Comparison of ENCODE assay signal across 8 cellular contexts in genomic region chr13:107866666-107867623, GRCh38.
DNase-seq lines count a peak whose midpoint lies in the region; ATAC-seq, FAIRE-seq and TF ChIP-seq lines count a peak whose summit lies in the region.

No MANE protein-coding gene starts in this region.

- H4K5ac ChIP-seq in H1 (ENCODE audit: insufficient read length, low read depth, low read length) = no peak overlapping the region

- no peak overlapping the region for H3K23ac ChIP-seq in H1 (ENCODE audit: insufficient read length)

- intact Hi-C loops in colonic mucosa (cut with DNase I) = no loop called here

- no peak overlapping the region for H3K27ac Mint-ChIP-seq in neural crest cell (ENCODE audit: unreplicated experiment)

- H4K20me1 ChIP-seq in H1 (replicated peaks in 1 of 2; ENCODE audit: control insufficient read depth in 1 of 2, insufficient read depth in 2 of 2, low read length in 2 of 2) = peaks cover 4 to 9% of the 10 kb centered on the region in 2 experiments

- no peak for FAIRE-seq in H1 (lab: Jason Lieb, UNC)

- peak overlapping the region; percentile 90 to 98 for H3K4me2 ChIP-seq in H1 (ENCODE audit: insufficient read depth in 1 of 2, low read depth in 2 of 2, low read length in 2 of 2)

- H2BK120ac ChIP-seq in H1 (replicated peaks; ENCODE audit: low read depth, low read length) = no peak overlapping the region

- no peak overlapping the region for H3K18ac ChIP-seq in H1 (ENCODE audit: extremely low read depth, low read length)

- H3K9me3 ChIP-seq in H1 (ENCODE audit: insufficient read depth in 2 of 2, low read depth in 1 of 2, low read length in 1 of 2) (no peaks in the 10 kb centered on the region), colonic mucosa (no peaks in the 10 kb centered on the region)

- 1% methylated on average over 22 of the region's 82 CpGs; no CpG with 5 or more reads in 1 of the 2 experiments for WGBS in H1 (ENCODE audit: extremely low coverage in 1 of 2, insufficient coverage in 1 of 2, insufficient read length in 1 of 2, insufficient replicate concordance in 2 of 2, low coverage in 1 of 2, low lambda C conversion rate in 2 of 2, missing lambda C conversion rate in 1 of 2), 2 experiments

- no peak overlapping the region for H2BK15ac ChIP-seq in H1 (ENCODE audit: low read length)

- H3K4me3 ChIP-seq in H1 (ENCODE audit: extremely low read depth in 1 of 4, insufficient read depth in 2 of 4, low read depth in 3 of 4, low read length in 4 of 4) (peak overlapping the region; percentile 75 to 85 (median 76)), colonic mucosa (no peak overlapping the region)

- peaks cover 21% of the 10 kb centered on the region for H3K4me1 Mint-ChIP-seq in neural crest cell

- no peak overlapping the region for H2BK12ac ChIP-seq in H1 (ENCODE audit: low read depth, low read length)

- TF ChIP-seq POLR2A in H1 (IDR thresholded peaks at IDR 0.05; ENCODE audit: control extremely low read depth in 1 of 2, low read depth in 2 of 2, low read length in 2 of 2) = no peak

- no peak for TF ChIP-seq RAD21 in H1 (IDR thresholded peaks at IDR 0.05 in 1 of 2, conservative IDR thresholded peaks at IDR 0.05 in 1 of 2; ENCODE audit: low read depth in 2 of 2, low read length in 2 of 2)

- no peak overlapping the region for H2BK5ac ChIP-seq in H1 (ENCODE audit: low read depth, low read length)

- no peak overlapping the region for H4K91ac ChIP-seq in H1 (replicated peaks; ENCODE audit: insufficient read length, low read length)

- no peak overlapping the region for H3K56ac ChIP-seq in H1 (replicated peaks; ENCODE audit: insufficient read length, low read depth, low read length)

- H3K4me1 ChIP-seq in H1 (replicated peaks in 1 of 4; ENCODE audit: control insufficient read depth in 3 of 4, insufficient read depth in 4 of 4, low read length in 3 of 4) (peaks cover 0 to 5% (median 0%) of the 10 kb centered on the region in 4 experiments; a peak in 4 of 7 replicates), colonic mucosa (no peaks in the 10 kb centered on the region)

- no peak overlapping the region for H2AK5ac ChIP-seq in H1 (ENCODE audit: low read depth, low read length)

- peak; percentile 76 for DNase-seq in HCEC 1CT
- peak; percentile 88 for DNase-seq in NCI-H774 (lab: John Stamatoyannopoulos, UW)
- peak in 1 of 2 experiments; percentile 63 for DNase-seq in H1 (ENCODE audit: low read depth in 1 of 2, low spot score in 2 of 2)
- peak; percentile 32 for DNase-seq in neural crest cell (ENCODE audit: low read depth, low spot score)
- DNase-seq in ureter (ENCODE audit: low spot score) = no peak
- no peak for DNase-seq in colonic mucosa

- no peaks in the 10 kb centered on the region for H3K79me1 ChIP-seq in H1 (ENCODE audit: low read depth, low read length)

- ATAC-seq in HG03354 (IDR thresholded peaks at IDR 0.05; ENCODE audit: poor library complexity, severe bottlenecking, unreplicated experiment) (no peak), GM19023 (IDR thresholded peaks at IDR 0.05; ENCODE audit: unreplicated experiment) (no peak)

- H3K23me2 ChIP-seq in H1 (ENCODE audit: low read depth, low read length) = peaks cover 18% of the 10 kb centered on the region

- TF ChIP-seq CTCF in H1 (IDR thresholded peaks at IDR 0.05; ENCODE audit: control extremely low read depth in 1 of 3, insufficient read depth in 1 of 3, low read depth in 1 of 3, low read length in 3 of 3) (no peak), neural crest cell (conservative IDR thresholded peaks at IDR 0.05) (no peak), colonic mucosa (IDR thresholded peaks at IDR 0.05) (no peak)

- peak overlapping the region; percentile 72 for H3K4me3 Mint-ChIP-seq in neural crest cell

- POLR2A ChIA-PET in H1 (lab: Charles Lee; ENCODE audit: partially characterized antibody) = interaction anchor here (0.9 kb wide), 1 partner anchor 236 kb away, joined by 3 read pairs; no protein-coding TSS in a partner anchor

- H3K36me3 ChIP-seq in H1 (ENCODE audit: control insufficient read depth in 2 of 4, insufficient read depth in 4 of 4, low read length in 3 of 4) = no peaks in the 10 kb centered on the region
- H3K36me3 ChIP-seq in colonic mucosa = no peaks in the 10 kb centered on the region

- H3K27me3 Mint-ChIP-seq in neural crest cell (ENCODE audit: low read depth) = peaks cover 68% of the 10 kb centered on the region

- no peaks in the 10 kb centered on the region for H3K9me3 Mint-ChIP-seq in neural crest cell

- TF ChIP-seq EP300 in H1 (IDR thresholded peaks at IDR 0.05; ENCODE audit: borderline replicate concordance in 1 of 2, low read depth in 2 of 2, low read length in 2 of 2) = peak in 1 of 2 experiments; percentile 49; a peak in 1 of 3 replicates

- no peak overlapping the region for H3K4ac ChIP-seq in H1 (replicated peaks; ENCODE audit: insufficient read length, low read depth, low read length)

- H3K27ac ChIP-seq in H1 (ENCODE audit: low read depth, low read length) (no peak overlapping the region), colonic mucosa (no peak overlapping the region)

- H4K8ac ChIP-seq in H1 (ENCODE audit: extremely low read depth, insufficient read depth, low read length) = peak overlapping the region; percentile 31; the same call in 1 of the 2 replicates

- H3K14ac ChIP-seq in H1 (ENCODE audit: insufficient read length) = no peak overlapping the region

- H3K36me3 Mint-ChIP-seq in neural crest cell (ENCODE audit: low read depth) = no peaks in the 10 kb centered on the region

- CTCF ChIA-PET in H1 (lab: Charles Lee; ENCODE audit: partially characterized antibody) = interaction anchor here (1.0 to 1.5 kb wide), 3 partner anchors 111 to 218 kb away, joined by 3 to 5 read pairs (median 4); no protein-coding TSS in a partner anchor

- no peak overlapping the region for H2BK20ac ChIP-seq in H1 (ENCODE audit: low read length)

- H3K27me3 ChIP-seq in H1 (replicated peaks in 1 of 4; ENCODE audit: control insufficient read depth in 3 of 4, extremely low read depth in 1 of 4, insufficient read depth in 3 of 4, low read length in 3 of 4) (peaks cover 0 to 36% (median 20%) of the 10 kb centered on the region in 4 experiments; a peak in 6 of 7 replicates), colonic mucosa (peaks cover 25% of the 10 kb centered on the region)

- H2AFZ ChIP-seq in H1 (ENCODE audit: low read length) = peak overlapping the region; percentile 68; the same call in 1 of the 2 replicates

- H3K79me2 ChIP-seq in H1 (ENCODE audit: control insufficient read depth in 1 of 2, insufficient read depth in 2 of 2, low read length in 2 of 2) = peaks cover 0 to 4% of the 10 kb centered on the region in 2 experiments; a peak in 2 of 4 replicates

- H3K9ac ChIP-seq in H1 (replicated peaks in 1 of 4; ENCODE audit: extremely low read depth in 1 of 4, low read depth in 3 of 4, low read length in 3 of 4) = peak overlapping the region in 3 of 4 experiments; percentile 2 to 22 (median 16); a peak in 3 of 7 replicates
- no peak overlapping the region for H3K9ac ChIP-seq in colonic mucosa (ENCODE audit: low read depth in 2 of 2, low read length in 2 of 2)

TF ChIP-seq in H1, 55 proteins besides CTCF, POLR2A, EP300 and RAD21 (continues in another document):
- peak; percentile 83; the same call in 1 of the 2 replicates for TF ChIP-seq RBBP5 (IDR thresholded peaks at IDR 0.05; ENCODE audit: borderline replicate concordance, low read depth, low read length)
- no peak for TF ChIP-seq ZNF274 (IDR thresholded peaks at IDR 0.05; ENCODE audit: borderline replicate concordance, extremely low read depth, low read length)
- TF ChIP-seq ATF3 (IDR thresholded peaks at IDR 0.05; ENCODE audit: insufficient read depth, low read depth, low read length) = 0 out of 2 replicates have a peak, but pooled peaks have one; percentile 1
- TF ChIP-seq KDM1A (IDR thresholded peaks at IDR 0.05; ENCODE audit: borderline replicate concordance, low read length) = no peak
- no peak; a peak in 1 of 4 replicates for TF ChIP-seq SIN3A (conservative IDR thresholded peaks at IDR 0.05 in 1 of 2, IDR thresholded peaks at IDR 0.05 in 1 of 2; ENCODE audit: low read depth in 1 of 2, low read length in 2 of 2)
- TF ChIP-seq HDAC2 (IDR thresholded peaks at IDR 0.05; ENCODE audit: borderline replicate concordance in 1 of 2, low read depth in 2 of 2, low read length in 2 of 2) = 0 out of 4 replicates have a peak, but pooled peaks of 1 of the 2 experiments have one; percentile 35
- no peak for TF ChIP-seq EZH2 (IDR thresholded peaks at IDR 0.05; ENCODE audit: low read depth, low read length, severe bottlenecking)
- no peak for TF ChIP-seq NANOG (IDR thresholded peaks at IDR 0.05; ENCODE audit: insufficient read depth, low read depth, low read length, poor library complexity, severe bottlenecking)
- TF ChIP-seq ASH2L (IDR thresholded peaks at IDR 0.05; ENCODE audit: low read length) = no peak
- TF ChIP-seq CEBPB (IDR thresholded peaks at IDR 0.05; ENCODE audit: low read depth, low read length) = no peak
- TF ChIP-seq CHD1 (IDR thresholded peaks at IDR 0.05; ENCODE audit: low read depth, low read length) = no peak
- TF ChIP-seq RXRA (IDR thresholded peaks at IDR 0.05; ENCODE audit: insufficient read depth, low read depth, low read length) = no peak
- no peak for TF ChIP-seq SAP30 (IDR thresholded peaks at IDR 0.05; ENCODE audit: insufficient read depth, insufficient replicate concordance, low read length)
- no peak for TF ChIP-seq TAF7 (optimal IDR thresholded peaks at IDR 0.05; ENCODE audit: borderline replicate concordance, low read depth, low read length)
- TF ChIP-seq SP2 (IDR thresholded peaks at IDR 0.05; ENCODE audit: low read length) = no peak
- TF ChIP-seq JUND (IDR thresholded peaks at IDR 0.05; ENCODE audit: low read length) = no peak
- no peak for TF ChIP-seq GTF2F1 (IDR thresholded peaks at IDR 0.05; ENCODE audit: borderline replicate concordance, low read depth, low read length)
- no peak for TF ChIP-seq EGR1 (IDR thresholded peaks at IDR 0.05; ENCODE audit: borderline replicate concordance, low read depth, low read length)
- TF ChIP-seq KDM5A (IDR thresholded peaks at IDR 0.05; ENCODE audit: low read length) = no peak
- TF ChIP-seq CBX8 (IDR thresholded peaks at IDR 0.05; ENCODE audit: borderline replicate concordance, low read depth, low read length) = no peak
- TF ChIP-seq KDM4A (IDR thresholded peaks at IDR 0.05; ENCODE audit: low read depth, low read length, severe bottlenecking) = peak; percentile 16

Comparison
In these comparisons a context has a peak if more than half of its experiments do, and no peak if none do; other contexts are left out.
1. DNase-seq: peak in HCEC 1CT (single experiment), NCI-H774 (single experiment) and neural crest cell (single experiment); none in ureter (single experiment) and colonic mucosa (single experiment).
2. H3K9ac ChIP-seq: peak in H1 (3 of 4); none in colonic mucosa (0 of 2).